10 cellular contexts compared by ENCODE assay signal in genomic region chr4:42789168-42789567, GRCh38.
"Had no signal": no experiment of that assay in that cellular context is flagged by ENCODE, and none has a peak within 500 bp of the region (broad histone marks: within the 10 kb centered on the region; RNA-seq: fewer than 3 reads in every experiment).

No MANE protein-coding gene starts in this region.

- ATAC-seq: heart left ventricle; left lobe of liver; naive thymus-derived CD4-positive, alpha-beta T cell had no signal

- DNase-seq: activated gamma-delta T cell; heart left ventricle; mammary epithelial cell; naive thymus-derived CD4-positive, alpha-beta T cell; posterior cingulate gyrus; stimulated activated CD4-positive, alpha-beta T cell treated with anti-CD3 and anti-CD28 coated beads, Interleukin-4, amount 100 ng/mL, for 4 hours; T1000; thyroid gland; uterus had no signal

- H3K4me3 Mint-ChIP-seq: naive thymus-derived CD4-positive, alpha-beta T cell had no signal

- H3K27ac Mint-ChIP-seq: naive thymus-derived CD4-positive, alpha-beta T cell had no signal
